Comparison of ENCODE assay signal across 24 cellular contexts in the genomic region with DNA sequence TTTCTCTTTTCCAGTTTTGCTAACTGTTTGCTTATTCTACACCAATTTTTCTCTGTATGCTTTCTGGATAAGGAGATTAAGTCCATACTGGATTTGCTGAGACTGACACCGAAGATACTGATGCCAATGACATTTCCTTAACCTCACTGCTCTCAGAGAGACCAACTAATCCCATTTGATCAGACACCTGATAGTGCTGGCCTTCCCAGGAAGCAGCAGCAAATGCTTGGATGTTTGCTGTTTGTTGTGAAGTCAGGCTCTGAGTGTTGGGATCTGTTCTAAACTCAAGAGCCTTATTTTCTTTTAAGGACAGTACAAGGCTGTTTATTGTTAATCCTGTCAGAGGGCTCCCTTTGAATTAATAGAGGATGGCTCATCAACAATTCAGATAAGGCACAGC.
DNase-seq lines count a peak whose midpoint lies in the region; ATAC-seq and TF ChIP-seq lines count a peak whose summit lies in the region.
"Had no signal": no experiment of that assay in that cellular context is flagged by ENCODE, and none has a peak within 500 bp of the region (broad histone marks: within the 10 kb centered on the region; RNA-seq: fewer than 3 reads in every experiment).

No MANE protein-coding gene starts in this region.

- no TSS peak for BruUV-seq in Calu3 (replicated peaks; lab: Mats Ljungman, UMichigan)

- H3K27ac ChIP-seq in WERI-Rb-1: no peak overlapping the region
- no peak overlapping the region for H3K27ac ChIP-seq in testis
- H3K27ac ChIP-seq: A549; BLaER1 treated with 17β-estradiol and CSF1 and Interleukin-3, amounts not matched to agents 10 nM and 100 nM had no signal

- H3K9me3 ChIP-seq in WERI-Rb-1 (ENCODE audit: severe bottlenecking): no peaks in the 10 kb centered on the region
- H3K9me3 ChIP-seq in testis: no peaks in the 10 kb centered on the region
- H3K9me3 ChIP-seq: A549; BLaER1 treated with 17β-estradiol and CSF1 and Interleukin-3, amounts not matched to agents 10 nM and 100 nM; Caco-2 had no signal

- no peak overlapping the region for H3K4me3 ChIP-seq in WERI-Rb-1 (ENCODE audit: low read depth, low read length)
- H3K4me3 ChIP-seq in testis: no peak overlapping the region
- H3K4me3 ChIP-seq: A549; BLaER1 treated with 17β-estradiol and CSF1 and Interleukin-3, amounts not matched to agents 10 nM and 100 nM had no signal

- CTCF ChIA-PET in Calu3 (lab: Charles Lee): interaction anchor here (0.6 kb wide), 1 partner anchor 1320 kb away, joined by 3 read pairs; no protein-coding TSS in a partner anchor
- CTCF ChIA-PET in activated CD8-positive, alpha-beta memory T cell treated with anti-CD3 and anti-CD28 coated beads, Interleukin-2, amount 10 ng/mL, durations not matched to agents 7 days and 5 days (lab: Charles Lee): no interaction called here

- H3K4me3 Mint-ChIP-seq in memory B cell: no peak overlapping the region
- H3K4me3 Mint-ChIP-seq in Calu3 (ENCODE audit: low read depth, unreplicated experiment): no peak overlapping the region
- no peak overlapping the region for H3K4me3 Mint-ChIP-seq in activated CD8-positive, alpha-beta memory T cell treated with anti-CD3 and anti-CD28 coated beads, Interleukin-2, amount 10 ng/mL, durations not matched to agents 7 days and 5 days
- H3K4me3 Mint-ChIP-seq: CD4-positive, alpha-beta memory T cell had no signal

- H3K27me3 ChIP-seq in WERI-Rb-1 (ENCODE audit: insufficient read depth, low read depth, severe bottlenecking): no peaks in the 10 kb centered on the region
- no peaks in the 10 kb centered on the region for H3K27me3 ChIP-seq in testis
- H3K27me3 ChIP-seq: BLaER1 treated with 17β-estradiol and CSF1 and Interleukin-3, amounts not matched to agents 10 nM and 100 nM had no signal

- no peak for ATAC-seq in memory B cell (ENCODE audit: low read depth)
- ATAC-seq in GM21390 (IDR thresholded peaks at IDR 0.05; ENCODE audit: unreplicated experiment): no peak
- ATAC-seq in activated CD8-positive, alpha-beta memory T cell treated with anti-CD3 and anti-CD28 coated beads, Interleukin-2, amount 10 ng/mL, durations not matched to agents 7 days and 5 days: no peak
- ATAC-seq: A549, HCT116, HepG2 had no signal

- H3K36me3 ChIP-seq in WERI-Rb-1 (no peaks in the 10 kb centered on the region), testis (ENCODE audit: low read depth, missing control alignments) (no peaks in the 10 kb centered on the region)
- H3K36me3 ChIP-seq: BLaER1 treated with 17β-estradiol and CSF1 and Interleukin-3, amounts not matched to agents 10 nM and 100 nM had no signal

- intact Hi-C loops in Calu3 (cut with micrococcal nuclease; ENCODE audit: unreplicated experiment) (no loop called here), testis (cut with DNase I; ENCODE audit: low total_unique reads) (no loop called here)

- 82 to 84% methylated on average over 1 of the region's 1 CpG for WGBS in testis, 2 donors

- no peaks in the 10 kb centered on the region for H3K4me1 ChIP-seq in testis
- H3K4me1 ChIP-seq: A549; BLaER1 treated with 17β-estradiol and CSF1 and Interleukin-3, amounts not matched to agents 10 nM and 100 nM had no signal

- no peaks in the 10 kb centered on the region for H3K27me3 Mint-ChIP-seq in memory B cell
- H3K27me3 Mint-ChIP-seq in Calu3 (ENCODE audit: unreplicated experiment): no peaks in the 10 kb centered on the region
- peaks cover 2% of the 10 kb centered on the region for H3K27me3 Mint-ChIP-seq in activated CD8-positive, alpha-beta memory T cell treated with anti-CD3 and anti-CD28 coated beads, Interleukin-2, amount 10 ng/mL, durations not matched to agents 7 days and 5 days
- H3K27me3 Mint-ChIP-seq: CD4-positive, alpha-beta memory T cell had no signal

- TF ChIP-seq POLR2A in testis (IDR thresholded peaks at IDR 0.05): no peak

- no peaks in the 10 kb centered on the region for H3K9me3 Mint-ChIP-seq in memory B cell
- no peaks in the 10 kb centered on the region for H3K9me3 Mint-ChIP-seq in Calu3 (ENCODE audit: low read depth, unreplicated experiment)
- H3K9me3 Mint-ChIP-seq in activated CD8-positive, alpha-beta memory T cell treated with anti-CD3 and anti-CD28 coated beads, Interleukin-2, amount 10 ng/mL, durations not matched to agents 7 days and 5 days (ENCODE audit: low read depth): no peaks in the 10 kb centered on the region
- H3K9me3 Mint-ChIP-seq: CD4-positive, alpha-beta memory T cell had no signal

- H3K4me1 Mint-ChIP-seq in memory B cell (no peaks in the 10 kb centered on the region), Calu3 (ENCODE audit: low read depth, unreplicated experiment) (no peaks in the 10 kb centered on the region)
- H3K4me1 Mint-ChIP-seq in activated CD8-positive, alpha-beta memory T cell treated with anti-CD3 and anti-CD28 coated beads, Interleukin-2, amount 10 ng/mL, durations not matched to agents 7 days and 5 days: no peaks in the 10 kb centered on the region

- TF ChIP-seq CTCF in WERI-Rb-1 (IDR thresholded peaks at IDR 0.05; ENCODE audit: low read depth, low read length): no peak
- no peak for TF ChIP-seq CTCF in Calu3 (IDR thresholded peaks at IDR 0.05; ENCODE audit: unreplicated experiment)
- TF ChIP-seq CTCF in testis (IDR thresholded peaks at IDR 0.05): no peak

- DNase-seq in COLO829 (ENCODE audit: low spot score) (peak; percentile 4), ELF-1 (ENCODE audit: low read depth, low spot score) (peak; percentile 6), WERI-Rb-1 (peak; percentile 38), memory B cell (ENCODE audit: low spot score in 2 of 2) (no peak), Calu3 (no peak), testis (no peak)
- DNase-seq in activated CD8-positive, alpha-beta memory T cell treated with anti-CD3 and anti-CD28 coated beads, Interleukin-2, amount 10 ng/mL, durations not matched to agents 7 days and 5 days: no peak
- DNase-seq: AML-193, Caco-2, GOT3, Karpas-422, NCI-H1092, NCI-H1417 treated with DMSO at 0.1 percent for 48 hours, NCI-H187, NCI-H2081 treated with DMSO at 0.1 percent for 48 hours, Right ventricle myocardium superior, RPMI8226, T-helper 1 cell had no signal

- H3K27ac Mint-ChIP-seq in memory B cell: peak overlapping the region; percentile 47
- H3K27ac Mint-ChIP-seq in Calu3 (ENCODE audit: unreplicated experiment): no peak overlapping the region
- H3K27ac Mint-ChIP-seq in activated CD8-positive, alpha-beta memory T cell treated with anti-CD3 and anti-CD28 coated beads, Interleukin-2, amount 10 ng/mL, durations not matched to agents 7 days and 5 days: no peak overlapping the region
- H3K27ac Mint-ChIP-seq: CD4-positive, alpha-beta memory T cell had no signal

- H3K36me3 Mint-ChIP-seq in memory B cell (no peaks in the 10 kb centered on the region), Calu3 (ENCODE audit: insufficient read depth, unreplicated experiment) (no peaks in the 10 kb centered on the region)
- no peaks in the 10 kb centered on the region for H3K36me3 Mint-ChIP-seq in activated CD8-positive, alpha-beta memory T cell treated with anti-CD3 and anti-CD28 coated beads, Interleukin-2, amount 10 ng/mL, durations not matched to agents 7 days and 5 days

Comparison
In these comparisons a context has a peak if more than half of its experiments do, and no peak if none do; other contexts are left out.
1. DNase-seq: peak in COLO829 (single experiment), ELF-1 (single experiment) and WERI-Rb-1 (single experiment); none in memory B cell (0 of 2), Calu3 (single experiment), activated CD8-positive, alpha-beta memory T cell treated with anti-CD3 and anti-CD28 coated beads, Interleukin-2, amount 10 ng/mL, durations not matched to agents 7 days and 5 days (single experiment) and testis (single experiment).